20 cellular contexts compared by ENCODE assay signal in genomic region chr12:69338120-69338859, GRCh38. TPM values are rescaled to one million over a fixed set of nuclear protein-coding genes. Genes with fewer than 3 reads are reported as not detected.
A peak's percentile ranks its signal among the peaks of the same experiment; 100 is the strongest.
DNase-seq lines count a peak whose midpoint lies in the region; ATAC-seq and TF ChIP-seq lines count a peak whose summit lies in the region.
"Had no signal": no experiment of that assay in that cellular context is flagged by ENCODE, and none has a peak within 500 bp of the region (broad histone marks: within the 10 kb centered on the region; RNA-seq: fewer than 3 reads in every experiment).

No MANE protein-coding gene starts in this region.

- no peak overlapping the region for H3K4me3 ChIP-seq in fibroblast of pulmonary artery (replicated peaks; ENCODE audit: low read depth, low read length)
- H3K4me3 ChIP-seq: esophagus squamous epithelium, GM12878 had no signal

- no peak for TF ChIP-seq CTCF in fibroblast of pulmonary artery (IDR thresholded peaks at IDR 0.05; ENCODE audit: low read length, missing control alignments)
- no peak for TF ChIP-seq CTCF in GM13977 (IDR thresholded peaks at IDR 0.05; ENCODE audit: extremely low read depth, insufficient read depth, missing control alignments)
- TF ChIP-seq CTCF in GM13976 (IDR thresholded peaks at IDR 0.05; ENCODE audit: borderline replicate concordance, control extremely low read depth, extremely low read depth, insufficient read depth, missing control alignments), result no peak

- peaks cover 13 to 17% (median 14%) of the 10 kb centered on the region in 3 donors for H3K4me1 Mint-ChIP-seq in IgD-negative memory B cell
- peaks cover 25% of the 10 kb centered on the region for H3K4me1 Mint-ChIP-seq in stimulated activated memory B cell treated with anti-CD40 and anti-IgM and Interleukin-4, amounts not matched to agents 10 μg/mL and 1 μg/mL and 100 μg/mL, for 72 hours
- H3K4me1 Mint-ChIP-seq: WTC11 had no signal

- DNase-seq in OCI-M1 (lab: John Stamatoyannopoulos, UW), result peak; percentile 71
- peak; percentile 18 for DNase-seq in fibroblast of pulmonary artery (ENCODE audit: low read depth)
- DNase-seq in GM13977 (ENCODE audit: low spot score), result no peak
- no peak for DNase-seq in hypothalamus (lab: John Stamatoyannopoulos, UW)
- no peak for DNase-seq in GM13976 (ENCODE audit: low spot score)
- DNase-seq: COR-L47; esophagus squamous epithelium; IMR-90; NCI-H1092 treated with DMSO at 0.1 percent for 48 hours; NCI-H2107; NCI-H526 treated with DMSO at 0.1 percent for 48 hours; RPMI8226; stimulated activated CD4-positive, alpha-beta T cell treated with anti-CD3 and anti-CD28 coated beads, Interleukin-15, amount 100 ng/mL, for 24 hours had no signal

- peaks cover 1% of the 10 kb centered on the region for H3K27me3 Mint-ChIP-seq in IgD-negative memory B cell
- H3K27me3 Mint-ChIP-seq in stimulated activated memory B cell treated with anti-CD40 and anti-IgM and Interleukin-4, amounts not matched to agents 10 μg/mL and 1 μg/mL and 100 μg/mL, for 72 hours, result no peaks in the 10 kb centered on the region
- H3K27me3 Mint-ChIP-seq: activated T-helper 17 cell treated with anti-CD3 and anti-CD28 coated beads, Interleukin-2, amount 50 U/mL, for 72 hours; stimulated activated naive CD8-positive, alpha-beta T cell treated with anti-CD3 and anti-CD28 coated beads, Interleukin-15, Interleukin-2, amounts not matched to agents 100 ng/mL and 50 ng/mL, for 24 hours had no signal

- in situ Hi-C loops in GM13977 (cut with MboI; ENCODE audit: low pct_unique_long_range_greater_than_20kb, low sequenced_read_pairs, unreplicated experiment) (no loop called here), GM13976 (cut with MboI; ENCODE audit: low sequenced_read_pairs, unreplicated experiment) (no loop called here)

- H3K27ac Mint-ChIP-seq in IgD-negative memory B cell, result peak overlapping the region in 2 of 3 donors; percentile 78 to 86
- peak overlapping the region; percentile 66 for H3K27ac Mint-ChIP-seq in stimulated activated memory B cell treated with anti-CD40 and anti-IgM and Interleukin-4, amounts not matched to agents 10 μg/mL and 1 μg/mL and 100 μg/mL, for 72 hours
- H3K27ac Mint-ChIP-seq: activated T-helper 17 cell treated with anti-CD3 and anti-CD28 coated beads, Interleukin-2, amount 50 U/mL, for 72 hours; stimulated activated naive CD8-positive, alpha-beta T cell treated with anti-CD3 and anti-CD28 coated beads, Interleukin-15, Interleukin-2, amounts not matched to agents 100 ng/mL and 50 ng/mL, for 24 hours; WTC11 had no signal

- H3K4me3 Mint-ChIP-seq in IgD-negative memory B cell, result peak overlapping the region in 2 of 4 donors; percentile 61 to 65
- H3K4me3 Mint-ChIP-seq in stimulated activated memory B cell treated with anti-CD40 and anti-IgM and Interleukin-4, amounts not matched to agents 10 μg/mL and 1 μg/mL and 100 μg/mL, for 72 hours, result no peak overlapping the region
- H3K4me3 Mint-ChIP-seq: activated T-helper 17 cell treated with anti-CD3 and anti-CD28 coated beads, Interleukin-2, amount 50 U/mL, for 72 hours; stimulated activated naive CD8-positive, alpha-beta T cell treated with anti-CD3 and anti-CD28 coated beads, Interleukin-15, Interleukin-2, amounts not matched to agents 100 ng/mL and 50 ng/mL, for 24 hours; WTC11 had no signal

- no peaks in the 10 kb centered on the region for H3K36me3 Mint-ChIP-seq in IgD-negative memory B cell
- H3K36me3 Mint-ChIP-seq in stimulated activated memory B cell treated with anti-CD40 and anti-IgM and Interleukin-4, amounts not matched to agents 10 μg/mL and 1 μg/mL and 100 μg/mL, for 72 hours, result no peaks in the 10 kb centered on the region
- H3K36me3 Mint-ChIP-seq: WTC11 had no signal

- ATAC-seq in stimulated activated memory B cell treated with anti-CD40 and anti-IgM and Interleukin-4, amounts not matched to agents 10 μg/mL and 1 μg/mL and 100 μg/mL, for 72 hours, result no peak
- no peak for ATAC-seq in HG02763 (IDR thresholded peaks at IDR 0.05; ENCODE audit: unreplicated experiment)
- ATAC-seq: WTC11 had no signal

- no peaks in the 10 kb centered on the region for H3K9me3 Mint-ChIP-seq in IgD-negative memory B cell
- H3K9me3 Mint-ChIP-seq in stimulated activated memory B cell treated with anti-CD40 and anti-IgM and Interleukin-4, amounts not matched to agents 10 μg/mL and 1 μg/mL and 100 μg/mL, for 72 hours, result no peaks in the 10 kb centered on the region
- H3K9me3 Mint-ChIP-seq: activated T-helper 17 cell treated with anti-CD3 and anti-CD28 coated beads, Interleukin-2, amount 50 U/mL, for 72 hours; stimulated activated naive CD8-positive, alpha-beta T cell treated with anti-CD3 and anti-CD28 coated beads, Interleukin-15, Interleukin-2, amounts not matched to agents 100 ng/mL and 50 ng/mL, for 24 hours; WTC11 had no signal

RNA-seq across cellular contexts. Expression of gene LYZ, which starts 9.9 kb away (rescaled TPM):
- polyA plus RNA-seq in IgD-negative memory B cell, result 9.2 TPM
- polyA plus RNA-seq: GM12878, IMR-90 had no signal

RNA-seq across cellular contexts. Expression of gene YEATS4, which starts 21.3 kb away (rescaled TPM):
- 29.8 TPM for polyA plus RNA-seq in IgD-negative memory B cell

Comparison
In these comparisons a context has a peak if more than half of its experiments do, and no peak if none do; other contexts are left out.
1. DNase-seq: peak in OCI-M1 (single experiment) and fibroblast of pulmonary artery (single experiment); none in GM13977 (single experiment), hypothalamus (0 of 51) and GM13976 (single experiment).